Comparison of ENCODE assay signal across 10 cellular contexts in the genomic region with DNA sequence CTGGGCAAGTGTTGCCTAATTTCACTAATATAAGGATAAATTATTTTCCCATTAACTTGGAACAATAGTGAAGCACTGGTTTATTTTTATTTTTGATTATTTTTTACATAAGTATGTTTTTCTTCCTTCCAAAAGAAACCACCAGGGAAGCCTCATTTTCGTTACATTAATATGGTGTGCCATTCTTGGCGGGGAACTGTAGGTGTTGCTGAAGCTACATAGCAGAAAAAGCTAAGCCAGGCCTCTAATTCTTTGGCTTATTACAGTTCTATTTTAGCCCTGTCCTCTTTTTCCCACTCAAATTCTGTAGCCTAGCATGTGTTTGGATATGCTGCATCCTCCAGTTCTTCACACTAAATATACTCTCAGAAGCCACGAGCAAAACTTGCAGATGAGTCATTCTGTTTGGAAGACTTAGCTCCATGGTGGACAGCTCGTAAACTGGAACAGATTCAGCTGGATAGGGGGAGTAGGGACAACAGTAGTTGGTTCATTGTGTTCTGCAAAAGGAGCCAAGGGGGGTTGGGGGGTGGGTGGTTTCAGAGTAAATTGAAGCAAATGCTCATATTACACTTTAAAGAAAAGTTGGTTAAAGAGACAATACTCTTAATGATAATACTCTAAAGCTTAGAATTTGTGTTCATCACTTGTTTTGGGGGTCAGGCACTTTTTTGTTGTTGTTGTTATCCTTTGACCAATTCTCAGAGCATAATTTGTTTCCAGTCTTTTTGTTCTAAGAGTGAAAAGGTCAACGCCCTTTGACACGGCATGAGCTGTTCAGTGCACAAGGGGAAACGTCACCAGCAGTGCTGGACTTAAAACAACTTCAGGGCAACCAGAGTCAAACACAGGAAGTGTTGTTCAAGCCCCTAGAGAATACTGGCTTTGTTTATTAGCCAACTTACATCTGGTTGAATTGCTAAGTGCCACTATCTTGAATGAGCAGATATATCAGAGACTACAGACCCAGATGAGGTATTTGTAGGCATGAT.
DNase-seq lines count a peak whose midpoint lies in the region; ATAC-seq and TF ChIP-seq lines count a peak whose summit lies in the region.
"Had no signal": no experiment of that assay in that cellular context is flagged by ENCODE, and none has a peak within 500 bp of the region (broad histone marks: within the 10 kb centered on the region; RNA-seq: fewer than 3 reads in every experiment).

No MANE protein-coding gene starts in this region.

- H3K4me2 ChIP-seq in neural cell (ENCODE audit: low read length) = no peak overlapping the region

- no peaks in the 10 kb centered on the region for H3K27me3 Mint-ChIP-seq in activated CD8-positive, alpha-beta memory T cell treated with anti-CD3 and anti-CD28 coated beads, Interleukin-2, amount 10 ng/mL, durations not matched to agents 7 days and 5 days
- peaks cover 0 to 7% (median 0%) of the 10 kb centered on the region in 5 donors for H3K27me3 Mint-ChIP-seq in naive thymus-derived CD4-positive, alpha-beta T cell

- H2AFZ ChIP-seq in neural cell (ENCODE audit: low read depth, low read length) = no peak overlapping the region

- no peak for DNase-seq in activated CD8-positive, alpha-beta memory T cell treated with anti-CD3 and anti-CD28 coated beads, Interleukin-2, amount 10 ng/mL, durations not matched to agents 7 days and 5 days
- DNase-seq in naive thymus-derived CD4-positive, alpha-beta T cell = no peak
- DNase-seq in HCEC 1CT = no peak
- DNase-seq: T1000 had no signal

- H3K4me3 ChIP-seq in neural cell (ENCODE audit: low read length) = no peak overlapping the region
- no peak overlapping the region for H3K4me3 ChIP-seq in naive thymus-derived CD4-positive, alpha-beta T cell (ENCODE audit: low read length)
- H3K4me3 ChIP-seq: ovary had no signal

- peak; percentile 62 for TF ChIP-seq CTCF in neural cell (IDR thresholded peaks at IDR 0.05; ENCODE audit: poor library complexity, severe bottlenecking)

- intact Hi-C loops in naive thymus-derived CD4-positive, alpha-beta T cell (cut with micrococcal nuclease) = no loop called here

- H3K9me2 ChIP-seq in neural cell (ENCODE audit: insufficient read depth, low read length) = no peaks in the 10 kb centered on the region

- CTCF ChIA-PET in activated CD8-positive, alpha-beta memory T cell treated with anti-CD3 and anti-CD28 coated beads, Interleukin-2, amount 10 ng/mL, durations not matched to agents 7 days and 5 days (lab: Charles Lee) = interaction anchor here (1.5 kb wide), 1 partner anchor 781 kb away, joined by 3 read pairs; no protein-coding TSS in a partner anchor
- CTCF ChIA-PET in naive thymus-derived CD4-positive, alpha-beta T cell (lab: Charles Lee) = no interaction called here

- no peaks in the 10 kb centered on the region for H3K9me3 ChIP-seq in neural cell (ENCODE audit: low read length)
- no peaks in the 10 kb centered on the region for H3K9me3 ChIP-seq in naive thymus-derived CD4-positive, alpha-beta T cell (ENCODE audit: control insufficient read depth in 2 of 3, low read length in 3 of 3)
- H3K9me3 ChIP-seq: ovary had no signal

- no peak overlapping the region for H3K9ac ChIP-seq in neural cell (ENCODE audit: low read length)

- no peaks in the 10 kb centered on the region for H3F3A ChIP-seq in neural cell (ENCODE audit: insufficient read depth, low read length, poor library complexity, severe bottlenecking)

- no peaks in the 10 kb centered on the region for H3K4me1 Mint-ChIP-seq in activated CD8-positive, alpha-beta memory T cell treated with anti-CD3 and anti-CD28 coated beads, Interleukin-2, amount 10 ng/mL, durations not matched to agents 7 days and 5 days
- no peaks in the 10 kb centered on the region for H3K4me1 Mint-ChIP-seq in naive thymus-derived CD4-positive, alpha-beta T cell

- H3K9me3 Mint-ChIP-seq in activated CD8-positive, alpha-beta memory T cell treated with anti-CD3 and anti-CD28 coated beads, Interleukin-2, amount 10 ng/mL, durations not matched to agents 7 days and 5 days (ENCODE audit: low read depth) = no peaks in the 10 kb centered on the region
- peaks cover 0 to 7% (median 0%) of the 10 kb centered on the region in 11 donors for H3K9me3 Mint-ChIP-seq in naive thymus-derived CD4-positive, alpha-beta T cell

- no peaks in the 10 kb centered on the region for H3K36me3 ChIP-seq in neural cell (ENCODE audit: insufficient read depth, low read length)
- no peaks in the 10 kb centered on the region for H3K36me3 ChIP-seq in naive thymus-derived CD4-positive, alpha-beta T cell (ENCODE audit: control insufficient read depth in 2 of 3, insufficient read depth in 3 of 3, low read length in 3 of 3)
- H3K36me3 ChIP-seq: ovary had no signal

- H4K20me1 ChIP-seq in neural cell (ENCODE audit: insufficient read depth) = no peaks in the 10 kb centered on the region

- no peaks in the 10 kb centered on the region for H3K36me3 Mint-ChIP-seq in activated CD8-positive, alpha-beta memory T cell treated with anti-CD3 and anti-CD28 coated beads, Interleukin-2, amount 10 ng/mL, durations not matched to agents 7 days and 5 days
- H3K36me3 Mint-ChIP-seq in naive thymus-derived CD4-positive, alpha-beta T cell = no peaks in the 10 kb centered on the region

- POLR2A ChIA-PET in naive thymus-derived CD4-positive, alpha-beta T cell (lab: Charles Lee) = no interaction called here

- peak; percentile 83 for ATAC-seq in GM18517 (IDR thresholded peaks at IDR 0.05; ENCODE audit: unreplicated experiment)
- ATAC-seq in HG03354 (IDR thresholded peaks at IDR 0.05; ENCODE audit: poor library complexity, severe bottlenecking, unreplicated experiment) = peak; percentile 80
- ATAC-seq in activated CD8-positive, alpha-beta memory T cell treated with anti-CD3 and anti-CD28 coated beads, Interleukin-2, amount 10 ng/mL, durations not matched to agents 7 days and 5 days = no peak
- ATAC-seq in naive thymus-derived CD4-positive, alpha-beta T cell = no peak
- ATAC-seq in GM19023 (IDR thresholded peaks at IDR 0.05; ENCODE audit: unreplicated experiment) = no peak

- TF ChIP-seq RAD21 in neural cell (conservative IDR thresholded peaks at IDR 0.05) = peak; percentile 68

- TF ChIP-seq EP300 in neural cell (conservative IDR thresholded peaks at IDR 0.05; ENCODE audit: poor library complexity, severe bottlenecking) = no peak

- H3K27me3 ChIP-seq in neural cell (ENCODE audit: insufficient read depth, low read depth, low read length) = no peaks in the 10 kb centered on the region
- H3K27me3 ChIP-seq in naive thymus-derived CD4-positive, alpha-beta T cell (ENCODE audit: control insufficient read depth in 2 of 2, insufficient read depth in 2 of 2, low read length in 2 of 2) = no peaks in the 10 kb centered on the region
- H3K27me3 ChIP-seq: ovary had no signal

- H3K79me2 ChIP-seq in neural cell (replicated peaks; ENCODE audit: insufficient read depth, low read length) = no peaks in the 10 kb centered on the region

- H3K4me1 ChIP-seq in naive thymus-derived CD4-positive, alpha-beta T cell (ENCODE audit: control insufficient read depth in 2 of 2, insufficient read depth in 2 of 2, low read length in 2 of 2) = no peaks in the 10 kb centered on the region

- no peak overlapping the region for H3K27ac Mint-ChIP-seq in activated CD8-positive, alpha-beta memory T cell treated with anti-CD3 and anti-CD28 coated beads, Interleukin-2, amount 10 ng/mL, durations not matched to agents 7 days and 5 days
- H3K27ac Mint-ChIP-seq in naive thymus-derived CD4-positive, alpha-beta T cell = no peak overlapping the region

- H3K4me3 Mint-ChIP-seq in activated CD8-positive, alpha-beta memory T cell treated with anti-CD3 and anti-CD28 coated beads, Interleukin-2, amount 10 ng/mL, durations not matched to agents 7 days and 5 days = no peak overlapping the region
- H3K4me3 Mint-ChIP-seq in naive thymus-derived CD4-positive, alpha-beta T cell = no peak overlapping the region

- peak overlapping the region; percentile 75 for H3K27ac ChIP-seq in cingulate gyrus (ENCODE audit: low read depth, low read length)
- no peak overlapping the region for H3K27ac ChIP-seq in neural cell (ENCODE audit: low read length)
- H3K27ac ChIP-seq in naive thymus-derived CD4-positive, alpha-beta T cell (ENCODE audit: low read depth, low read length) = no peak overlapping the region
- H3K27ac ChIP-seq: ovary had no signal

TF ChIP-seq in neural cell, 6 proteins besides CTCF, POLR2A, EP300 and RAD21:
- TF ChIP-seq MXI1 (conservative IDR thresholded peaks at IDR 0.05; ENCODE audit: poor library complexity, severe bottlenecking) = no peak
- peak; percentile 60 for TF ChIP-seq SMC3 (conservative IDR thresholded peaks at IDR 0.05; ENCODE audit: poor library complexity)

Comparison
In these comparisons a context has a peak if more than half of its experiments do, and no peak if none do; other contexts are left out.
1. ATAC-seq: peak in GM18517 (single experiment) and HG03354 (single experiment); none in activated CD8-positive, alpha-beta memory T cell treated with anti-CD3 and anti-CD28 coated beads, Interleukin-2, amount 10 ng/mL, durations not matched to agents 7 days and 5 days (single experiment), naive thymus-derived CD4-positive, alpha-beta T cell (single experiment) and GM19023 (single experiment).